32 cellular contexts compared by ENCODE assay signal in the genomic region with DNA sequence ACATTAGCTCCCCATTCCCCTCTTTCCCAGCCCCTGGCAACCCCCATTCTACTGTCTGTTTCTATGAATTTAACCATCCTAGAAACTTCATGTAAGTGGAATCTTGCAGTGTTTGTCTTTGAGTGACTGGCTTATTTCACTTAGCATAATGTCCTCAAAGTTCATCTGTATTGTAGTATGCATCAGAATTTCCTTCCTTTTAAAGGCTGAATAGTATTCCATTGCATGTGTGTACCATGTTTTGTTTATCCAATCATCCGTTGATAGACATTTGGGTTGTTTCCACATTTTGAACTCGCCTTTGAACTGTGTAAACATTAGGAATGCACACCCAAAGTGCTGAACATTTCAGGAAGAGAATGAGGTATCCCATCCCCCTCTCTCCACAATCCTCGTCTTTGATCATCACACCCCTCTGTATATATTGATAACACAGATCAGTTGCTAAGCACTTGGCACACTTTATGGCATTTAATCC. TPM values are rescaled to one million over a fixed set of nuclear protein-coding genes. Genes with fewer than 3 reads are reported as not detected.
"Had no signal": no experiment of that assay in that cellular context is flagged by ENCODE, and none has a peak within 500 bp of the region (broad histone marks: within the 10 kb centered on the region; RNA-seq: fewer than 3 reads in every experiment).

No MANE protein-coding gene starts in this region.

- H3K4me1 ChIP-seq: colonic mucosa, esophagus squamous epithelium, gastrocnemius medialis, lower lobe of right lung had no signal

- H3K36me3 ChIP-seq: colonic mucosa, esophagus squamous epithelium, gastrocnemius medialis, heart right ventricle, left lung, lower lobe of right lung had no signal

- DNase-seq: colonic mucosa; cortex of kidney; effector CD8-positive, alpha-beta T cell; effector memory CD8-positive, alpha-beta T cell; endodermal cell; erythroblast; esophagus squamous epithelium; foreskin fibroblast; foreskin melanocyte; gastrocnemius medialis; glutamatergic neuron; head of caudate nucleus; heart right ventricle; hippocampal formation; left cardiac atrium; left lung; left ventricle myocardium superior; lower lobe of right lung; mesenchymal stem cell; midbrain had no signal

- ATAC-seq: effector memory CD8-positive, alpha-beta T cell; esophagus mucosa; gastrocnemius medialis; heart right ventricle; left cardiac atrium; left lung; left ventricle myocardium superior; lower lobe of right lung had no signal

- H3K9me3 Mint-ChIP-seq: dendritic cell treated with granulocyte-macrophage colony-stimulating factor and Interleukin-4, amounts not matched to agents 40 ng/mL and 50 ng/mL, for 4 days; effector memory CD8-positive, alpha-beta T cell had no signal

- H3K27ac ChIP-seq: colonic mucosa, epithelial cell of prostate, esophagus squamous epithelium, gastrocnemius medialis, heart right ventricle, left lung, lower lobe of right lung had no signal

- H3K9me3 ChIP-seq: colonic mucosa, esophagus squamous epithelium, gastrocnemius medialis, heart right ventricle, left lung, lower lobe of right lung had no signal

- H3K27me3 ChIP-seq: colonic mucosa, esophagus squamous epithelium, gastrocnemius medialis, left lung had no signal

- FAIRE-seq: endometrium, islet of Langerhans, keratinocyte had no signal

- H3K27ac Mint-ChIP-seq: dendritic cell treated with granulocyte-macrophage colony-stimulating factor and Interleukin-4, amounts not matched to agents 40 ng/mL and 50 ng/mL, for 4 days; effector memory CD8-positive, alpha-beta T cell; endodermal cell had no signal

- H3K4me3 Mint-ChIP-seq: dendritic cell treated with granulocyte-macrophage colony-stimulating factor and Interleukin-4, amounts not matched to agents 40 ng/mL and 50 ng/mL, for 4 days; effector memory CD8-positive, alpha-beta T cell; endodermal cell had no signal

- H3K4me3 ChIP-seq: colonic mucosa, esophagus squamous epithelium, gastrocnemius medialis, heart right ventricle, left lung, lower lobe of right lung had no signal

RNA-seq across cellular contexts. Expression of a gene that starts 56.4 kb away (rescaled TPM):
- total RNA-seq: chondrocyte, colonic mucosa, dermis microvascular lymphatic vessel endothelial cell, endodermal cell, esophagus mucosa, gastrocnemius medialis, glomerular endothelial cell, heart right ventricle, kidney epithelial cell, left cardiac atrium, left lung, left ventricle myocardium superior, lower lobe of right lung, lung microvascular endothelial cell, mononuclear cell had no signal
